In genomic region chr14:99320105-99320572, GRCh38 we compare ENCODE assay signal across 8 cellular contexts. TPM values are rescaled to one million over a fixed set of nuclear protein-coding genes. Genes with fewer than 3 reads are reported as not detected.
DNase-seq lines count a peak whose midpoint lies in the region; ATAC-seq and TF ChIP-seq lines count a peak whose summit lies in the region.

No MANE protein-coding gene starts in this region.

- no peaks in the 10 kb centered on the region for H3K27me3 ChIP-seq in Caco-2 (replicated peaks; ENCODE audit: control insufficient read depth, insufficient read depth, low read length)
- peaks cover 0 to 50% (median 29%) of the 10 kb centered on the region in 7 donors for H3K27me3 ChIP-seq in heart right ventricle
- H3K27me3 ChIP-seq in sigmoid colon: peaks cover 0 to 11% (median 0%) of the 10 kb centered on the region in 3 donors

- H3K9me3 Mint-ChIP-seq in Caco-2 (ENCODE audit: unreplicated experiment): no peaks in the 10 kb centered on the region

- H3K36me3 Mint-ChIP-seq in Caco-2 (ENCODE audit: insufficient read depth, unreplicated experiment): no peaks in the 10 kb centered on the region

- CTCF ChIA-PET in Caco-2 (lab: Charles Lee): interaction anchor here (0.6 to 1.0 kb wide), 6 partner anchors 14 to 612 kb away, joined by 3 to 5 read pairs (median 4); no protein-coding TSS in a partner anchor

- whole genome bisulfite sequencing in heart right ventricle, 2 donors: 17 to 18% methylated on average over 23 of the region's 23 CpGs
- 15 to 23% methylated on average over 23 of the region's 23 CpGs for WGBS in sigmoid colon, 2 donors

- peaks cover 44% of the 10 kb centered on the region for H3K4me1 ChIP-seq in Caco-2
- H3K4me1 ChIP-seq in heart right ventricle: no peaks in the 10 kb centered on the region
- H3K4me1 ChIP-seq in sigmoid colon: no peaks in the 10 kb centered on the region

- intact Hi-C loops in Caco-2 (cut with micrococcal nuclease; ENCODE audit: unreplicated experiment) (no loop called here), heart right ventricle (cut with DNase I) (loop anchor here in 6 of 10 donors (2.0 to 10.0 kb wide), 2 partner anchors 95 kb away; no protein-coding TSS in a partner anchor), sigmoid colon (cut with DNase I) (no loop called here)

- no peaks in the 10 kb centered on the region; the same call in 1 of the 2 replicates for H3K36me3 ChIP-seq in Caco-2 (ENCODE audit: control insufficient read depth, insufficient read depth, low read length)
- H3K36me3 ChIP-seq in heart right ventricle: no peaks in the 10 kb centered on the region
- H3K36me3 ChIP-seq in sigmoid colon: no peaks in the 10 kb centered on the region

- H3K27me3 Mint-ChIP-seq in Caco-2 (ENCODE audit: insufficient read depth, unreplicated experiment): no peaks in the 10 kb centered on the region

- no TSS peak for BruUV-seq in Caco-2 (replicated peaks; lab: Mats Ljungman, UMichigan)

- TF ChIP-seq EP300 in Ishikawa (IDR thresholded peaks at IDR 0.05; ENCODE audit: borderline replicate concordance): no peak
- TF ChIP-seq EP300 in sigmoid colon (IDR thresholded peaks at IDR 0.05): no peak

- no peaks in the 10 kb centered on the region for H3K4me1 Mint-ChIP-seq in Caco-2 (ENCODE audit: low read depth, unreplicated experiment)

- ATAC-seq in GM21360 (IDR thresholded peaks at IDR 0.05; ENCODE audit: unreplicated experiment) (peak; percentile 87), heart right ventricle (peak in 6 of 8 donors; percentile 20 to 69 (median 52))

- H3K4me3 ChIP-seq in Caco-2 (ENCODE audit: low read depth, low read length): no peak overlapping the region
- H3K4me3 ChIP-seq in heart right ventricle: no peak overlapping the region
- no peak overlapping the region for H3K4me3 ChIP-seq in sigmoid colon

- H3K27ac Mint-ChIP-seq in Caco-2 (ENCODE audit: unreplicated experiment): peak overlapping the region; percentile 21

- no peaks in the 10 kb centered on the region for H3K9me3 ChIP-seq in Caco-2
- no peaks in the 10 kb centered on the region for H3K9me3 ChIP-seq in heart right ventricle
- no peaks in the 10 kb centered on the region for H3K9me3 ChIP-seq in sigmoid colon

- no peak for TF ChIP-seq POLR2A in sigmoid colon (IDR thresholded peaks at IDR 0.05)

- TF ChIP-seq RAD21 in Ishikawa (IDR thresholded peaks at IDR 0.05; ENCODE audit: low read depth): peak; percentile 62

- TF ChIP-seq CTCF in Caco-2 (IDR thresholded peaks at IDR 0.05; ENCODE audit: insufficient read depth in 1 of 2, low read depth in 1 of 2, low read length in 1 of 2, severe bottlenecking in 1 of 2, unreplicated experiment in 1 of 2): peak; percentile 49 to 78
- peak; percentile 40 to 78 (median 72) for TF ChIP-seq CTCF in heart right ventricle (IDR thresholded peaks at IDR 0.05)
- peak in 2 of 4 experiments; percentile 32 to 56 for TF ChIP-seq CTCF in sigmoid colon (IDR thresholded peaks at IDR 0.05)

- DNase-seq in Caco-2 (peak in 1 of 2 experiments; percentile 60), RKO (ENCODE audit: low spot score) (peak; percentile 43), heart right ventricle (peak in 1 of 2 donors; percentile 43), sigmoid colon (no peak)
- peak; percentile 47 for DNase-seq in activated effector memory CD4-positive, alpha-beta T cell treated with Interleukin-2 at 50 U/mL for 16 hours
- peak; percentile 67 to 73 for DNase-seq in stimulated activated CD4-positive, alpha-beta T cell treated with anti-CD3 and anti-CD28 coated beads, Interleukin-15, amount 100 ng/mL, for 48 hours (ENCODE audit: low read depth in 2 of 2)

- H3K27ac ChIP-seq in heart right ventricle (no peak overlapping the region), sigmoid colon (no peak overlapping the region)

- no peak overlapping the region for H3K4me3 Mint-ChIP-seq in Caco-2 (ENCODE audit: unreplicated experiment)

- POLR2A ChIA-PET in Caco-2 (lab: Charles Lee): no interaction called here

TF ChIP-seq in Ishikawa, 13 proteins besides CTCF, POLR2A, EP300 and RAD21:
- no peak for TF ChIP-seq MAX (IDR thresholded peaks at IDR 0.05)
- no peak for TF ChIP-seq ZBTB7A (IDR thresholded peaks at IDR 0.05; ENCODE audit: low read depth)
- no peak for TF ChIP-seq CEBPB (IDR thresholded peaks at IDR 0.05)
- TF ChIP-seq, protein P1, sequence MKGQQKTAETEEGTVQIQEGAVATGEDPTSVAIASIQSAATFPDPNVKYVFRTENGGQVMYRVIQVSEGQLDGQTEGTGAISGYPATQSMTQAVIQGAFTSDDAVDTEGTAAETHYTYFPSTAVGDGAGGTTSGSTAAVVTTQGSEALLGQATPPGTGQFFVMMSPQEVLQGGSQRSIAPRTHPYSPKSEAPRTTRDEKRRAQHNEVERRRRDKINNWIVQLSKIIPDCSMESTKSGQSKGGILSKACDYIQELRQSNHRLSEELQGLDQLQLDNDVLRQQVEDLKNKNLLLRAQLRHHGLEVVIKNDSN (IDR thresholded peaks at IDR 0.05): no peak
- TF ChIP-seq, protein P2, sequence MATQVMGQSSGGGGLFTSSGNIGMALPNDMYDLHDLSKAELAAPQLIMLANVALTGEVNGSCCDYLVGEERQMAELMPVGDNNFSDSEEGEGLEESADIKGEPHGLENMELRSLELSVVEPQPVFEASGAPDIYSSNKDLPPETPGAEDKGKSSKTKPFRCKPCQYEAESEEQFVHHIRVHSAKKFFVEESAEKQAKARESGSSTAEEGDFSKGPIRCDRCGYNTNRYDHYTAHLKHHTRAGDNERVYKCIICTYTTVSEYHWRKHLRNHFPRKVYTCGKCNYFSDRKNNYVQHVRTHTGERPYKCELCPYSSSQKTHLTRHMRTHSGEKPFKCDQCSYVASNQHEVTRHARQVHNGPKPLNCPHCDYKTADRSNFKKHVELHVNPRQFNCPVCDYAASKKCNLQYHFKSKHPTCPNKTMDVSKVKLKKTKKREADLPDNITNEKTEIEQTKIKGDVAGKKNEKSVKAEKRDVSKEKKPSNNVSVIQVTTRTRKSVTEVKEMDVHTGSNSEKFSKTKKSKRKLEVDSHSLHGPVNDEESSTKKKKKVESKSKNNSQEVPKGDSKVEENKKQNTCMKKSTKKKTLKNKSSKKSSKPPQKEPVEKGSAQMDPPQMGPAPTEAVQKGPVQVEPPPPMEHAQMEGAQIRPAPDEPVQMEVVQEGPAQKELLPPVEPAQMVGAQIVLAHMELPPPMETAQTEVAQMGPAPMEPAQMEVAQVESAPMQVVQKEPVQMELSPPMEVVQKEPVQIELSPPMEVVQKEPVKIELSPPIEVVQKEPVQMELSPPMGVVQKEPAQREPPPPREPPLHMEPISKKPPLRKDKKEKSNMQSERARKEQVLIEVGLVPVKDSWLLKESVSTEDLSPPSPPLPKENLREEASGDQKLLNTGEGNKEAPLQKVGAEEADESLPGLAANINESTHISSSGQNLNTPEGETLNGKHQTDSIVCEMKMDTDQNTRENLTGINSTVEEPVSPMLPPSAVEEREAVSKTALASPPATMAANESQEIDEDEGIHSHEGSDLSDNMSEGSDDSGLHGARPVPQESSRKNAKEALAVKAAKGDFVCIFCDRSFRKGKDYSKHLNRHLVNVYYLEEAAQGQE (IDR thresholded peaks at IDR 0.05; ENCODE audit: low read depth): no peak
- no peak for TF ChIP-seq TAF1 (IDR thresholded peaks at IDR 0.05; ENCODE audit: low read depth)
- no peak for TF ChIP-seq NFIC (IDR thresholded peaks at IDR 0.05)
- TF ChIP-seq YY1 (IDR thresholded peaks at IDR 0.05; ENCODE audit: low read depth): no peak

RNA-seq across cellular contexts. Expression of gene BCL11B, which starts 48.1 kb away (rescaled TPM):
- total RNA-seq in Caco-2 (2022): 0.05 TPM in 1 of 2 replicates, not detected in the other
- total RNA-seq in heart right ventricle: 1 to 10 TPM in 1 of 10 donors, under 1 TPM in 8, not detected in 1; 0.05 to 1.9 (median 0.13) TPM
- polyA plus RNA-seq in heart right ventricle: under 1 TPM in 1 of 2 donors, not detected in 1; 0.03 TPM
- total RNA-seq in sigmoid colon: under 1 TPM; under 0.01 to 0.28 (median 0.15) TPM
- 1 to 10 TPM in 1 of 3 donors, under 1 TPM in 2; 0.23 to 3.5 (median 0.60) TPM for polyA plus RNA-seq in sigmoid colon

Comparison
In these comparisons a context has a peak if more than half of its experiments do, and no peak if none do; other contexts are left out.
1. intact Hi-C loops: an anchor here in heart right ventricle (2.0 to 10.0 kb wide); none called in Caco-2 and sigmoid colon.